ENCODE assay signal across 25 cellular contexts in the genomic region with DNA sequence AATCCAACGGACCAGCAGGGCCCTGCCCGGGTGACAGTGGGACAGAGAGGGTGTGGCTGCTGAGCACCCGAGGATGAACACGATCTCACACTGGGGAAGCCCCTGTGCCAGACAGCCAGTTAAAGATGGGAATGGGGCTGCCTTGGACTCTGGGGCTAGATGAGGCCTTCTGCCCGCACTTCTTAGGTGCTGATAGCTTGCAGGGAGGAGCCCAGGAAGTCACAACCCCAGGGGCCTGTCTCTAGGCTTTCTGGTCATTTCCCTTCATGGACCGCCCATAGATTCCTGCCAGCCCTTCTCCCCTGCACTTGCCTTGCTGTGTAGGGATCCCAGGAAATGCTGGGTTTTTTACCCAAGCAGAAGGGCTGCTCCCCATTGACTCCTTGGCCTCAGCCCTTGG. TPM values are rescaled to one million over a fixed set of nuclear protein-coding genes. Genes with fewer than 3 reads are reported as not detected.
"Had no signal": no experiment of that assay in that cellular context is flagged by ENCODE, and none has a peak within 500 bp of the region (broad histone marks: within the 10 kb centered on the region; RNA-seq: fewer than 3 reads in every experiment).

No MANE protein-coding gene starts in this region.

- H3K9me3 Mint-ChIP-seq: effector memory CD8-positive, alpha-beta T cell; natural killer cell; type B pancreatic cell had no signal

- ATAC-seq: effector memory CD8-positive, alpha-beta T cell; gastrocnemius medialis; heart right ventricle; left lobe of liver; natural killer cell; right cardiac atrium had no signal

- H3K27me3 ChIP-seq: esophagus muscularis mucosa, gastrocnemius medialis, ovary, suprapubic skin, thyroid gland had no signal

- H3K27ac ChIP-seq: epithelial cell of prostate, esophagus muscularis mucosa, gastrocnemius medialis, heart right ventricle, ovary, suprapubic skin, thyroid gland had no signal

- H3K27ac Mint-ChIP-seq: effector memory CD8-positive, alpha-beta T cell; memory B cell; mesothelial cell of epicardium; type B pancreatic cell had no signal

- H3K9me3 ChIP-seq: esophagus muscularis mucosa, gastrocnemius medialis, suprapubic skin, thyroid gland had no signal

- H3K4me3 Mint-ChIP-seq: effector memory CD8-positive, alpha-beta T cell; memory B cell; mesothelial cell of epicardium; natural killer cell; neural crest cell; type B pancreatic cell had no signal

- H3K36me3 Mint-ChIP-seq: natural killer cell had no signal

- H3K27me3 Mint-ChIP-seq: effector memory CD8-positive, alpha-beta T cell; memory B cell; type B pancreatic cell had no signal

- H3K4me3 ChIP-seq: esophagus muscularis mucosa, gastrocnemius medialis, heart right ventricle, ovary, suprapubic skin, thyroid gland had no signal

- H3K36me3 ChIP-seq: gastrocnemius medialis, ovary, thyroid gland had no signal

- DNase-seq: cortex of kidney; effector memory CD8-positive, alpha-beta T cell; gastrocnemius medialis; heart right ventricle; hypothalamus; natural killer cell; ovary; right cardiac atrium; small intestine; stimulated activated CD4-positive, alpha-beta T cell treated with anti-CD3 and anti-CD28 coated beads, Interleukin-12 subunit alpha, Interleukin-12 subunit beta, amount 100 ng/mL, for 4 hours; stimulated activated naive CD4-positive, alpha-beta T cell treated with Interleukin-2 at 50 U/mL for 16 hours; thyroid gland had no signal

RNA-seq across cellular contexts. Expression of a gene that starts 18.5 kb away (rescaled TPM):
- total RNA-seq: esophagus muscularis mucosa, fibroblast of villous mesenchyme, gastrocnemius medialis, heart right ventricle, left lobe of liver, lower leg skin, mesothelial cell of epicardium, mucosa of gallbladder, myocyte, natural killer cell, neural crest cell, ovary, posterior vena cava, right cardiac atrium, suprapubic skin, thyroid gland had no signal
